In the genomic region with DNA sequence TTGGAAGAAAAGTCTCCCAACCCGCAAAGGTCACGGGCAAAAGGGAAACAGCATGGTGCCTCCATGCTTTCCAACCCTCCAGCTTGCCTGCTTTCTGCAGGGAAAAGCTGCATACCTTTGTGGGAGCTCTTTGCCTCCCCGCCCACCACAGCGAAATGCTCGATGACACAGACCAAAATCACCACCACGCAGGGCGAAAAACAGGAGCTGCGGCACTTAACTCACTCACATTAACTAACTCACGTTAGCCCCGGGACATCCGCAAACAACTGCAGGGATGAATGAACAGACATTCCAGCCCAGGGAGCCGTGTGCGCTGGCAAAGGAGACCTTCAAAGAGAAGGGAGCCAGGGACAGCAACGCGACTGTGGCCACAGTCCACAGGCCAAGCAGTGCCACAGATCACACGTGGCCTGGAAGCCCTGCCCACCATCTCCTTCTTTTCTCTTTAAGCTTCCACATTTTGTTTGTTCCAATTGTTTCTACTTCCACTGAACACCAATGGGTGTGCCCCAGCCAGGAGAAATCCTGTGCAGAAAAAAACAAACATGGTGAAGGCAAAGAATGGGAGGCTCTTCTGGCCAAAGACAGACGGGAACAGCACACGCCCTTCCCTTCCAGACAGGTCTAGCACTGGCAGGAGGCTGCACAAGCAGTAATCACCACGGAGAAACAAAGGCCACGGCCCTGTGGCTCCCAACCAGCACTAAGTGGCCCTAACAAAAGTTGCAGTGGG, we compare ENCODE assay signal across 14 cellular contexts. TPM values are rescaled to one million over a fixed set of nuclear protein-coding genes. Genes with fewer than 3 reads are reported as not detected.
DNase-seq lines count a peak whose midpoint lies in the region; ATAC-seq and TF ChIP-seq lines count a peak whose summit lies in the region.
"Had no signal": no experiment of that assay in that cellular context is flagged by ENCODE, and none has a peak within 500 bp of the region (broad histone marks: within the 10 kb centered on the region; RNA-seq: fewer than 3 reads in every experiment).

No MANE protein-coding gene starts in this region.

- no peak for TF ChIP-seq CTCF in mammary epithelial cell (conservative IDR thresholded peaks at IDR 0.05 in 1 of 2, IDR thresholded peaks at IDR 0.05 in 1 of 2; ENCODE audit: extremely low read depth in 1 of 2, insufficient read depth in 1 of 2, low read depth in 1 of 2, low read length in 2 of 2)
- no peak for TF ChIP-seq CTCF in gastrocnemius medialis (IDR thresholded peaks at IDR 0.05 in 4 of 5, conservative IDR thresholded peaks at IDR 0.05 in 1 of 5)

- intact Hi-C loops in mammary epithelial cell (cut with micrococcal nuclease) = loop anchor here (1.0 to 10.0 kb wide), 4 partner anchors 80 to 330 kb away; a partner anchor contains a TSS
- intact Hi-C loops in left ventricle myocardium superior (cut with micrococcal nuclease) = no loop called here
- intact Hi-C loops in gastrocnemius medialis (cut with DNase I; ENCODE audit: low total_unique reads) = loop anchor here (2.0 to 10.0 kb wide), 2 partner anchors 198 to 234 kb away; no protein-coding TSS in a partner anchor

- peaks cover 57% of the 10 kb centered on the region for H3K4me1 ChIP-seq in mammary epithelial cell (ENCODE audit: insufficient read depth, low read length)
- H3K4me1 ChIP-seq in gastrocnemius medialis = peaks cover 80 to 93% of the 10 kb centered on the region in 2 donors

- H2AFZ ChIP-seq in mammary epithelial cell (ENCODE audit: low read depth, low read length) = peak overlapping the region; percentile 25

- peak overlapping the region; percentile 69 for H3K4me2 ChIP-seq in mammary epithelial cell (ENCODE audit: insufficient read depth, low read depth, low read length)
- H3K4me2 ChIP-seq: SK-N-SH had no signal

- TF ChIP-seq POLR2A in gastrocnemius medialis (IDR thresholded peaks at IDR 0.05) = no peak

- H3K36me3 ChIP-seq in mammary epithelial cell (ENCODE audit: insufficient read depth, low read length) (peaks cover 3% of the 10 kb centered on the region), gastrocnemius medialis (no peaks in the 10 kb centered on the region)
- H3K36me3 ChIP-seq: adrenal gland had no signal

- peak overlapping the region; percentile 68 for H3K27ac ChIP-seq in mammary epithelial cell (ENCODE audit: insufficient read depth, low read depth, low read length)
- H3K27ac ChIP-seq in gastrocnemius medialis = peak overlapping the region; percentile 84 to 96 (median 90)

- H3K79me2 ChIP-seq in mammary epithelial cell (ENCODE audit: insufficient read depth, low read length) = peaks cover 83% of the 10 kb centered on the region

- 2% methylated on average over 20 of the region's 20 CpGs for WGBS in mammary epithelial cell (ENCODE audit: low coverage, missing lambda C conversion rate)

- H3K9me3 ChIP-seq in mammary epithelial cell (replicated peaks; ENCODE audit: insufficient read depth, low read length) = no peaks in the 10 kb centered on the region
- no peaks in the 10 kb centered on the region for H3K9me3 ChIP-seq in gastrocnemius medialis
- H3K9me3 ChIP-seq: adrenal gland, SK-N-SH had no signal

- in situ Hi-C loops in mammary epithelial cell (cut with MboI; ENCODE audit: low sequenced_read_pairs in 2 of 2) = no loop called here
- in situ Hi-C loops in gastrocnemius medialis (cut with MboI; ENCODE audit: low sequenced_read_pairs in 4 of 4) = no loop called here

- CTCF ChIA-PET in mammary epithelial cell (lab: Charles Lee; ENCODE audit: low non-redundant PET) = interaction anchor here (1.1 kb wide), 2 partner anchors 14 to 468 kb away, joined by 3 to 4 read pairs; no protein-coding TSS in a partner anchor

- BruUV-seq in mammary epithelial cell (replicated peaks; lab: Mats Ljungman, UMichigan) = no TSS peak

- peak; percentile 72 for DNase-seq in EL
- DNase-seq in mammary epithelial cell = peak; percentile 63
- peak; percentile 32 for DNase-seq in left ventricle myocardium superior
- no peak for DNase-seq in gastrocnemius medialis
- DNase-seq in hepatic stellate cell (ENCODE audit: low spot score) = no peak
- DNase-seq in NCI-H748 (lab: John Stamatoyannopoulos, UW; ENCODE audit: unreplicated experiment) = no peak
- no peak for DNase-seq in NCI-H345 treated with DMSO at 0.1 percent for 48 hours (lab: John Stamatoyannopoulos, UW; ENCODE audit: unreplicated experiment)
- DNase-seq: activated CD4-positive, CD25-positive, alpha-beta regulatory T cell; DND-41; NCI-H1417 treated with DMSO at 0.1 percent for 48 hours; NCI-H82; SK-N-SH had no signal

- H3K4me3 ChIP-seq in mammary epithelial cell (replicated peaks in 1 of 3; ENCODE audit: insufficient read depth in 1 of 3, low read depth in 2 of 3, low read length in 3 of 3) = no peak overlapping the region
- H3K4me3 ChIP-seq in gastrocnemius medialis = no peak overlapping the region
- H3K4me3 ChIP-seq: adrenal gland had no signal

- H3K27me3 ChIP-seq in mammary epithelial cell (ENCODE audit: insufficient read depth, low read length) (no peaks in the 10 kb centered on the region), gastrocnemius medialis (no peaks in the 10 kb centered on the region)
- H3K27me3 ChIP-seq: adrenal gland had no signal

- ATAC-seq in left ventricle myocardium superior = peak; percentile 2
- no peak for ATAC-seq in gastrocnemius medialis
- no peak for ATAC-seq in GM18873 (IDR thresholded peaks at IDR 0.05; ENCODE audit: low FRiP score, unreplicated experiment)

- H3K9ac ChIP-seq in mammary epithelial cell (ENCODE audit: insufficient read depth, low read length) = peak overlapping the region; percentile 4
- H3K9ac ChIP-seq: SK-N-SH had no signal

- dilution Hi-C loops in mammary epithelial cell (cut with HindIII; ENCODE audit: low sequenced_read_pairs) = no loop called here

- no peaks in the 10 kb centered on the region for H4K20me1 ChIP-seq in mammary epithelial cell (ENCODE audit: insufficient read depth, low read length)

RNA-seq across cellular contexts. Expression of a gene that starts 39.3 kb away (rescaled TPM):
- 1 to 10 TPM; 1.2 to 1.4 TPM for total RNA-seq in mammary epithelial cell
- 0.33 TPM for polyA plus RNA-seq in mammary epithelial cell
- not detected for polyA minus RNA-seq in mammary epithelial cell
- 7.7 TPM for total RNA-seq in left ventricle myocardium superior
- 10 to 100 TPM in 1 of 4 donors, 1 to 10 TPM in 3; 2.6 to 25.9 (median 6.3) TPM for total RNA-seq in gastrocnemius medialis

RNA-seq across cellular contexts. Expression of a gene that starts 46.2 kb away (rescaled TPM):
- 10 to 100 TPM; 26.5 to 30.0 TPM for total RNA-seq in mammary epithelial cell
- polyA plus RNA-seq in mammary epithelial cell = 30.9 TPM
- 32.8 TPM for polyA minus RNA-seq in mammary epithelial cell
- 52.8 TPM for total RNA-seq in left ventricle myocardium superior
- total RNA-seq in gastrocnemius medialis = 10 to 100 TPM; 21.1 to 71.5 (median 48.3) TPM

RNA-seq across cellular contexts. Expression of a gene that starts 52.3 kb away (rescaled TPM):
- not detected for total RNA-seq in mammary epithelial cell
- not detected for polyA plus RNA-seq in mammary epithelial cell
- polyA minus RNA-seq in mammary epithelial cell = not detected
- not detected for total RNA-seq in left ventricle myocardium superior
- total RNA-seq in gastrocnemius medialis = not detected
- total RNA-seq: adrenal gland had no signal
- polyA plus RNA-seq: SK-N-SH had no signal

Comparison
In these comparisons a context has a peak if more than half of its experiments do, and no peak if none do; other contexts are left out.
1. DNase-seq: peak in EL (single experiment), mammary epithelial cell (single experiment) and left ventricle myocardium superior (single experiment); none in gastrocnemius medialis (0 of 2), hepatic stellate cell (single experiment), NCI-H748 (single experiment) and NCI-H345 treated with DMSO at 0.1 percent for 48 hours (single experiment).